Comparison of ENCODE assay signal across 19 cellular contexts in the genomic region with DNA sequence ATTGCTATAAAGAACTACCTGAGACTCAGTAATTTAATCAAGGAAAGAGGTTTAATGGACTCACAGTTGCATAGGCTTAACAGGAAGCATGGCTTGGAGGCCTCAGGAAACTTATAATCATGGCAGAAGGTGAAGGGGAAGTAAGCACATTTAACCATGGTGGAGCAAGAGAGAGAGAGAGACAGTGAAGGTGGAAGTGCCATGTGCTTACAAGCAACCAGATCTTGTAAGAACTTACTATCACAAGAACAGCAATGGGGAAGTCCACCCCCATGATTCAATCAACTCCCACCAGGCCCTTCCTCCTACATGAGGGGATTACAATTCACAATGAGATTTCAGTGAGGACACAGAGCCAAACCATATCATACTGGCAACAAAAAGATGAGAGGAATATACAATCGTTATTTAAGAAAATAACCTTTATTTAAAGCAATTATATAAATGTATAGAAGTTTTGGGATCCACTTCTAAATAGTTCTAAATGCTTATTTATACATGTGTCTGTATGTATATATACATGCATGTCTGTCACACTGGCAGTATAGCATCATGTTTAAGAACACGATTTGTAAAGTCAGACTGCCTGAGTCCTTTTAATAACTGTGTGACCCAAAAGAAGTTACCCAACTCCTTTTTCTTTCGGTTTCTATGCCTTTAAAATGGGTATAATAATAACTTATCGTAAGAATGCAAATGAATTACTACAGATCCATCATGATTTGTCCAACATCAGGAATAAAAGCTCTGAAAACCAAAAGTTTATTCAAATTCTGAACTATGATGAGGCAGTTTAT.
DNase-seq lines count a peak whose midpoint lies in the region; ATAC-seq and TF ChIP-seq lines count a peak whose summit lies in the region.
"Had no signal": no experiment of that assay in that cellular context is flagged by ENCODE, and none has a peak within 500 bp of the region (broad histone marks: within the 10 kb centered on the region; RNA-seq: fewer than 3 reads in every experiment).

No MANE protein-coding gene starts in this region.

- H2AFZ ChIP-seq in MM.1S (ENCODE audit: low read length): no peak overlapping the region

- H3K27me3 Mint-ChIP-seq in endodermal cell (ENCODE audit: insufficient read depth): no peaks in the 10 kb centered on the region

- H4K20me1 ChIP-seq in MM.1S (ENCODE audit: insufficient read depth, low read length): no peaks in the 10 kb centered on the region

- no peaks in the 10 kb centered on the region for H3F3A ChIP-seq in MM.1S (ENCODE audit: insufficient read depth, low read length)

- H3K36me3 Mint-ChIP-seq in endodermal cell (ENCODE audit: low read depth): no peaks in the 10 kb centered on the region
- H3K36me3 Mint-ChIP-seq: CD8-positive, alpha-beta T cell had no signal

- no peaks in the 10 kb centered on the region for H3K36me3 ChIP-seq in MM.1S (replicated peaks; ENCODE audit: insufficient read depth, low read length)
- no peaks in the 10 kb centered on the region for H3K36me3 ChIP-seq in endodermal cell (ENCODE audit: control insufficient read depth, insufficient read depth, low read length)
- H3K36me3 ChIP-seq: BE2C, Peyer's patch had no signal

- WGBS in endodermal cell (ENCODE audit: insufficient coverage in 1 of 2, insufficient read length in 1 of 2), 2 experiments: 85% methylated on average over 3 of the region's 4 CpGs; no CpG with 5 or more reads in 1 of the 2 experiments

- H3K9me3 ChIP-seq in MM.1S (replicated peaks; ENCODE audit: insufficient read depth, low read length): no peaks in the 10 kb centered on the region
- no peaks in the 10 kb centered on the region for H3K9me3 ChIP-seq in endodermal cell (ENCODE audit: control insufficient read depth, low read length)
- H3K9me3 ChIP-seq: BE2C, Peyer's patch had no signal

- no peaks in the 10 kb centered on the region for H3K4me1 Mint-ChIP-seq in endodermal cell

- H3K9ac ChIP-seq in MM.1S (ENCODE audit: low read length) (no peak overlapping the region), endodermal cell (ENCODE audit: extremely low read depth, low read length, poor library complexity, severe bottlenecking) (no peak overlapping the region)

- no peaks in the 10 kb centered on the region for H3K9me2 ChIP-seq in MM.1S (replicated peaks; ENCODE audit: insufficient read depth, low read length)

- H3K79me2 ChIP-seq in MM.1S (ENCODE audit: low read length): no peaks in the 10 kb centered on the region

- no peaks in the 10 kb centered on the region for H3K9me3 Mint-ChIP-seq in endodermal cell
- H3K9me3 Mint-ChIP-seq: CD8-positive, alpha-beta T cell; T-helper 2 cell treated with Interferon-gamma antibody and Interleukin-4, amounts not matched to agents 5 μg/mL and 100 μg/mL, for 36 hours had no signal

- ATAC-seq in GM21717 (IDR thresholded peaks at IDR 0.05; ENCODE audit: unreplicated experiment): peak; percentile 55
- ATAC-seq: CD8-positive, alpha-beta T cell had no signal

- TF ChIP-seq CTCF in MM.1S (IDR thresholded peaks at IDR 0.05; ENCODE audit: low read length): no peak
- no peak for TF ChIP-seq CTCF in endodermal cell (conservative IDR thresholded peaks at IDR 0.05)

- H3K27ac ChIP-seq in MM.1S (ENCODE audit: low read length) (no peak overlapping the region), endodermal cell (ENCODE audit: low read depth, low read length) (no peak overlapping the region)
- H3K27ac ChIP-seq: Peyer's patch had no signal

- H3K4me3 Mint-ChIP-seq in endodermal cell: no peak overlapping the region
- H3K4me3 Mint-ChIP-seq: CD8-positive, alpha-beta T cell; T-helper 2 cell treated with Interferon-gamma antibody and Interleukin-4, amounts not matched to agents 5 μg/mL and 100 μg/mL, for 36 hours had no signal

- peak overlapping the region; percentile 19; the same call in 1 of the 2 replicates for H3K4me2 ChIP-seq in MM.1S (ENCODE audit: low read depth, low read length)

- H3K27me3 ChIP-seq in MM.1S (replicated peaks; ENCODE audit: insufficient read depth, low read length) (no peaks in the 10 kb centered on the region), endodermal cell (ENCODE audit: control insufficient read depth, insufficient read depth, low read length, poor library complexity, severe bottlenecking) (no peaks in the 10 kb centered on the region)
- H3K27me3 ChIP-seq: BE2C, Peyer's patch had no signal

- H3K4me1 ChIP-seq in MM.1S (ENCODE audit: low read length) (peaks cover 8% of the 10 kb centered on the region; the same call in 1 of the 2 replicates), endodermal cell (ENCODE audit: control insufficient read depth, insufficient read depth, low read length) (no peaks in the 10 kb centered on the region)
- H3K4me1 ChIP-seq: Peyer's patch had no signal

- H3K27ac Mint-ChIP-seq in endodermal cell: peak overlapping the region; percentile 12
- H3K27ac Mint-ChIP-seq: CD8-positive, alpha-beta T cell; T-helper 2 cell treated with Interferon-gamma antibody and Interleukin-4, amounts not matched to agents 5 μg/mL and 100 μg/mL, for 36 hours had no signal

- DNase-seq in MM.1S (no peak), NOMO-1 treated with dmso at 0.1 percent for 144 hours (lab: John Stamatoyannopoulos, UW; ENCODE audit: unreplicated experiment) (peak; percentile 25), endodermal cell (no peak), NCI-H1694 (lab: John Stamatoyannopoulos, UW) (no peak), RKO (ENCODE audit: low spot score) (no peak), germinal center (ENCODE audit: low spot score) (no peak)
- DNase-seq: BE2C; CD8-positive, alpha-beta T cell; HCEC 1CT; KG1; NCI-H1436; NCI-H2081; NCI-H524; NK-92 treated with Interleukin-12 subunit alpha and Interleukin-12 subunit beta, amount 100 ng/mL, for 24 hours; Peyer's patch; SHP77; SW 1271 had no signal

- no peak overlapping the region for H3K4me3 ChIP-seq in MM.1S (ENCODE audit: low read length)
- H3K4me3 ChIP-seq in endodermal cell (ENCODE audit: low read length): no peak overlapping the region
- H3K4me3 ChIP-seq: Peyer's patch had no signal
